In the genomic region with DNA sequence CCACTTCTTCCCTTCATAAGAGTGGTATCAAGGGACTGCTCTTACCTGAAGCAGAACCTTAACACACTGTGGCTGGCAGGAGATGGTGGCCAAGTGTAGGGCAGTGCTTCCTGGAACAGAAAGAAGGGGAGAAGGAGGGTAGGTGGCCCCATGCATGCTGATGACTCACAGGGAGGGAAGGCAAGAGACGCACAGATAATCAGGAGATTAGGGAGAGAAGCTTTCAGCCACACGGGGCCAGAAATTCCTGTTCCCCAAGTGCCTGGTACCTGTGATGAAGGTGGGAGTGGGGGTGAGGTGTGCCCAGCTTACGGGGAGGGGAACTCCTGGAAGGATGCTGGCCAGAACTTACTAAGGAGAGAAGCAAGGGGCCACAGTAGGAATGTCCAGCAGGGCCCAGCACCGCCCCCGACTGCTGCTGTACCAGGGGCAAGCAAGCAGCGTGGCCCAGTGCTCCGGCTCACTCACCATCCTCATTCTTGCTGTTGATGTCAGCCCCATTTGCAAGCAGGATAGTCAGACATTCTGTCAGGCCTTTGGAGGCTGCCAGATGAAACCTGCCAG, we compare ENCODE assay signal across 12 cellular contexts. TPM values are rescaled to one million over a fixed set of nuclear protein-coding genes. Genes with fewer than 3 reads are reported as not detected.
A peak's percentile ranks its signal among the peaks of the same experiment; 100 is the strongest.
DNase-seq lines count a peak whose midpoint lies in the region; TF ChIP-seq lines count a peak whose summit lies in the region.
"Had no signal": no experiment of that assay in that cellular context is flagged by ENCODE, and none has a peak within 500 bp of the region (broad histone marks: within the 10 kb centered on the region; RNA-seq: fewer than 3 reads in every experiment).

No MANE protein-coding gene starts in this region.

- H3K4me2 ChIP-seq in hepatocyte, result no peak overlapping the region

- no peaks in the 10 kb centered on the region for H3K27me3 ChIP-seq in hepatocyte

- peak; percentile 43 for DNase-seq in ELR (ENCODE audit: low read depth)
- peak; percentile 14 for DNase-seq in SW480 (ENCODE audit: low spot score)
- DNase-seq in hepatocyte (ENCODE audit: low spot score), result peak; percentile 60
- DNase-seq in COLO668 (lab: John Stamatoyannopoulos, UW; ENCODE audit: unreplicated experiment), result no peak
- no peak for DNase-seq in GM10266 (ENCODE audit: extremely low spot score)
- DNase-seq in NCI-H2227 (lab: John Stamatoyannopoulos, UW; ENCODE audit: unreplicated experiment), result no peak
- DNase-seq: activated B cell treated with CpG ODN at 0.5 μM for 24 hours; activated CD8-positive, alpha-beta memory T cell treated with anti-CD3 and anti-CD28 coated beads, Interleukin-2, amount 10 ng/mL, durations not matched to agents 7 days and 5 days; DMS 273 treated with DMSO at 0.1 percent for 48 hours; KBM-7; NCI-H1105; nephron progenitor cell had no signal

- no peaks in the 10 kb centered on the region for H3K36me3 ChIP-seq in hepatocyte (replicated peaks; ENCODE audit: insufficient read depth, low read depth)

- no peaks in the 10 kb centered on the region for H3K9me3 ChIP-seq in hepatocyte (ENCODE audit: low read depth)

- H3K27ac ChIP-seq in hepatocyte, result peak overlapping the region; percentile 74

- H3K79me2 ChIP-seq in hepatocyte, result no peaks in the 10 kb centered on the region

- H2AFZ ChIP-seq in hepatocyte, result peak overlapping the region; percentile 22

- H3K4me1 ChIP-seq in hepatocyte (ENCODE audit: insufficient read depth), result peaks cover 13% of the 10 kb centered on the region

- no peaks in the 10 kb centered on the region for H3K9me2 ChIP-seq in hepatocyte (replicated peaks; ENCODE audit: insufficient read depth)

- 63% methylated on average over 7 of the region's 7 CpGs for WGBS in hepatocyte (ENCODE audit: low lambda C conversion rate, missing lambda C conversion rate)

- H3K4me3 ChIP-seq in hepatocyte, result no peak overlapping the region

- no peak for TF ChIP-seq CTCF in hepatocyte (IDR thresholded peaks at IDR 0.05; ENCODE audit: poor library complexity)
- TF ChIP-seq CTCF in GM10266 (IDR thresholded peaks at IDR 0.05; ENCODE audit: control insufficient read depth, insufficient read depth, low read depth, missing control alignments), result no peak

- H4K20me1 ChIP-seq in hepatocyte (ENCODE audit: insufficient read depth, poor library complexity, severe bottlenecking), result no peaks in the 10 kb centered on the region

RNA-seq across cellular contexts. Expression of gene ANKRD35, which starts 7.7 kb away (rescaled TPM):
- total RNA-seq in hepatocyte, result 0.43 and 0.76 TPM in 2 replicates
- polyA plus RNA-seq in hepatocyte, result 2.2 and 2.4 TPM in 2 replicates
- total RNA-seq: activated B cell treated with CpG ODN at 0.5 μM for 24 hours had no signal

RNA-seq across cellular contexts. Expression of gene PIAS3, which starts 19.1 kb away (rescaled TPM):
- 18.0 and 18.1 TPM in 2 replicates for total RNA-seq in hepatocyte
- polyA plus RNA-seq in hepatocyte, result 51.2 and 60.7 TPM in 2 replicates

RNA-seq across cellular contexts. Expression of gene ITGA10, which starts 31.8 kb away (rescaled TPM):
- total RNA-seq in hepatocyte, result 0.60 and 1.3 TPM in 2 replicates
- 2.1 and 4.7 TPM in 2 replicates for polyA plus RNA-seq in hepatocyte

RNA-seq across cellular contexts. Expression of gene NUDT17, which starts 32.6 kb away (rescaled TPM):
- 4.9 and 5.2 TPM in 2 replicates for total RNA-seq in hepatocyte
- polyA plus RNA-seq in hepatocyte, result 1.3 and 2.7 TPM in 2 replicates

RNA-seq across cellular contexts. Expression of gene PEX11B, which starts 40.5 kb away (rescaled TPM):
- 28.1 and 32.3 TPM in 2 replicates for total RNA-seq in hepatocyte
- 26.8 and 30.4 TPM in 2 replicates for polyA plus RNA-seq in hepatocyte

Comparison
In these comparisons a context has a peak if more than half of its experiments do, and no peak if none do; other contexts are left out.
1. DNase-seq: peak in ELR (single experiment), SW480 (single experiment) and hepatocyte (single experiment); none in COLO668 (single experiment), GM10266 (single experiment) and NCI-H2227 (single experiment).